In the genomic region with DNA sequence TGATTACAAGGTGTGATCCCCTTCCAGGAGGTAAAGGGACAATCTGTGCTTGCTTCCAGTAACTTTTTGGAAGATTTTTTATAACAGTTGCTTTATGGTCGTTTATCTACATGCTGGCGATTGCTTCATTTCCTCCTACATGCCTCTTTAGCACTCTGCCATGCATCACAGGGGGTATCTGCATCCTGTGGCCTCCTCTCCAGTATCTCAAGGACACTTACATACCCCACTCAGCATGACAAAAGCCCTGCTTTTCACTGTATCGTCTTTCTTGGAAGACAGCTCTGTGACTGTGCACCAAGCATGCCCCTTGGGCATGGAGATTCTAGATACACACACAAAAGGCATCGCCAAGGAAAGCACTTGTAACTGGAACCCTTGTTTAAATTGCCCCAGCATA, we compare ENCODE assay signal across 11 cellular contexts.
"Had no signal": no experiment of that assay in that cellular context is flagged by ENCODE, and none has a peak within 500 bp of the region (broad histone marks: within the 10 kb centered on the region; RNA-seq: fewer than 3 reads in every experiment).

No MANE protein-coding gene starts in this region.

- H3K4me3 ChIP-seq: adrenal gland had no signal

- H3K4me1 Mint-ChIP-seq: activated B cell treated with CpG ODN at 0.5 μM for 24 hours; activated CD4-positive, alpha-beta T cell treated with anti-CD3 and anti-CD28 coated beads, Interleukin-2, amount 10 ng/mL, durations not matched to agents 24 days and 14 days; central memory CD8-positive, alpha-beta T cell had no signal

- H3K36me3 Mint-ChIP-seq: natural killer cell, type B pancreatic cell had no signal

- H3K4me1 ChIP-seq: adrenal gland had no signal

- H3K27me3 ChIP-seq: adrenal gland had no signal

- H3K27me3 Mint-ChIP-seq: activated B cell treated with CpG ODN at 0.5 μM for 24 hours; activated CD4-positive, alpha-beta T cell treated with anti-CD3 and anti-CD28 coated beads, Interleukin-2, amount 10 ng/mL, durations not matched to agents 24 days and 14 days; central memory CD8-positive, alpha-beta T cell; type B pancreatic cell had no signal

- H3K4me3 Mint-ChIP-seq: activated B cell treated with CpG ODN at 0.5 μM for 24 hours; activated CD4-positive, alpha-beta T cell treated with anti-CD3 and anti-CD28 coated beads, Interleukin-2, amount 10 ng/mL, durations not matched to agents 24 days and 14 days; central memory CD8-positive, alpha-beta T cell; natural killer cell; type B pancreatic cell had no signal

- DNase-seq: activated B cell treated with CpG ODN at 0.5 μM for 24 hours; activated CD4-positive, alpha-beta T cell treated with anti-CD3 and anti-CD28 coated beads, Interleukin-2, amount 10 ng/mL, durations not matched to agents 24 days and 14 days; activated naive CD4-positive, alpha-beta T cell treated with anti-CD3 and anti-CD28 coated beads, Interleukin-2, amount 50 U/mL, for 16 hours; erythroblast; left colon; natural killer cell; stimulated activated CD4-positive, alpha-beta T cell treated with anti-CD3 and anti-CD28 coated beads, Interleukin-2, amount 100 ng/mL, for 48 hours; stimulated activated naive CD4-positive, alpha-beta T cell treated with Interleukin-2 at 50 U/mL for 16 hours had no signal

- H3K36me3 ChIP-seq: adrenal gland had no signal

- H3K27ac ChIP-seq: adrenal gland had no signal

- H3K9me3 ChIP-seq: adrenal gland had no signal

- H3K27ac Mint-ChIP-seq: activated B cell treated with CpG ODN at 0.5 μM for 24 hours; activated CD4-positive, alpha-beta T cell treated with anti-CD3 and anti-CD28 coated beads, Interleukin-2, amount 10 ng/mL, durations not matched to agents 24 days and 14 days; natural killer cell; type B pancreatic cell had no signal

- H3K9me3 Mint-ChIP-seq: activated B cell treated with CpG ODN at 0.5 μM for 24 hours; activated CD4-positive, alpha-beta T cell treated with anti-CD3 and anti-CD28 coated beads, Interleukin-2, amount 10 ng/mL, durations not matched to agents 24 days and 14 days; central memory CD8-positive, alpha-beta T cell; natural killer cell; type B pancreatic cell had no signal
